Comparison of ENCODE assay signal across 15 cellular contexts in genomic region chr10:110812583-110812982, GRCh38. TPM values are rescaled to one million over a fixed set of nuclear protein-coding genes. Genes with fewer than 3 reads are reported as not detected.
DNase-seq lines count a peak whose midpoint lies in the region; ATAC-seq and TF ChIP-seq lines count a peak whose summit lies in the region.
"Had no signal": no experiment of that assay in that cellular context is flagged by ENCODE, and none has a peak within 500 bp of the region (broad histone marks: within the 10 kb centered on the region; RNA-seq: fewer than 3 reads in every experiment).

No MANE protein-coding gene starts in this region.

- H3K4me3 Mint-ChIP-seq in neural crest cell (no peak overlapping the region), chondrocyte (ENCODE audit: unreplicated experiment) (no peak overlapping the region)
- H3K4me3 Mint-ChIP-seq: CD4-positive, CD25-positive, alpha-beta regulatory T cell had no signal

- peaks cover 21% of the 10 kb centered on the region for H3K36me3 ChIP-seq in right atrium auricular region
- H3K36me3 ChIP-seq in ovary: no peaks in the 10 kb centered on the region
- H3K36me3 ChIP-seq: BLaER1 treated with 17β-estradiol and CSF1 and Interleukin-3, amounts not matched to agents 10 nM and 100 nM had no signal

- no peak for TF ChIP-seq POLR2A in ovary (IDR thresholded peaks at IDR 0.05)

- intact Hi-C loops in left cardiac atrium (cut with DNase I): loop anchor here in 1 of 2 donors (10.0 kb wide), 1 partner anchor 62 kb away; the partner anchor contains the start of gene PDCD4
- intact Hi-C loops in ovary (cut with DNase I): loop anchor here in 1 of 4 donors (10.0 kb wide), 1 partner anchor 92 kb away; no protein-coding TSS in a partner anchor

- H3K27me3 ChIP-seq in right atrium auricular region (no peaks in the 10 kb centered on the region), ovary (no peaks in the 10 kb centered on the region)
- H3K27me3 ChIP-seq: BLaER1 treated with 17β-estradiol and CSF1 and Interleukin-3, amounts not matched to agents 10 nM and 100 nM had no signal

- DNase-seq in right atrium auricular region (ENCODE audit: low spot score) (no peak), left cardiac atrium (no peak), choroid plexus epithelial cell (ENCODE audit: low read depth) (peak; percentile 49), neural crest cell (ENCODE audit: low read depth, low spot score) (no peak), chondrocyte (ENCODE audit: low spot score) (no peak), OCI-M1 (lab: John Stamatoyannopoulos, UW) (no peak), ovary (no peak)
- DNase-seq: ACHN; CD4-positive, CD25-positive, alpha-beta regulatory T cell; DMS 273 treated with DMSO at 0.1 percent for 48 hours; GM23248 had no signal

- TF ChIP-seq CTCF in right atrium auricular region (IDR thresholded peaks at IDR 0.05) (no peak), choroid plexus epithelial cell (conservative IDR thresholded peaks at IDR 0.05; ENCODE audit: low read depth, low read length) (no peak), neural crest cell (conservative IDR thresholded peaks at IDR 0.05) (no peak), chondrocyte (IDR thresholded peaks at IDR 0.05) (no peak), ovary (IDR thresholded peaks at IDR 0.05) (no peak)

- TF ChIP-seq EP300 in ovary (IDR thresholded peaks at IDR 0.05): no peak

- H3K4me1 Mint-ChIP-seq in neural crest cell (peaks cover 9% of the 10 kb centered on the region), chondrocyte (ENCODE audit: low read depth) (peaks cover 3% of the 10 kb centered on the region)

- no peak for ATAC-seq in left cardiac atrium
- ATAC-seq: GM12878, HCT116 had no signal

- peak overlapping the region; percentile 45 to 70 for H3K27ac ChIP-seq in right atrium auricular region
- H3K27ac ChIP-seq in ovary: no peak overlapping the region
- H3K27ac ChIP-seq: BLaER1 treated with 17β-estradiol and CSF1 and Interleukin-3, amounts not matched to agents 10 nM and 100 nM; GM23248; HL-60 had no signal

- H3K4me1 ChIP-seq in right atrium auricular region (peaks cover 0 to 44% of the 10 kb centered on the region in 2 donors), ovary (ENCODE audit: insufficient read depth) (no peaks in the 10 kb centered on the region)

- H3K27me3 Mint-ChIP-seq in neural crest cell (ENCODE audit: low read depth) (no peaks in the 10 kb centered on the region), chondrocyte (ENCODE audit: low read depth) (no peaks in the 10 kb centered on the region)

- no peaks in the 10 kb centered on the region for H3K36me3 Mint-ChIP-seq in neural crest cell (ENCODE audit: low read depth)
- H3K36me3 Mint-ChIP-seq in chondrocyte (ENCODE audit: low read depth): peaks cover 2% of the 10 kb centered on the region

- H3K9me3 ChIP-seq in right atrium auricular region (no peaks in the 10 kb centered on the region), ovary (no peaks in the 10 kb centered on the region)
- H3K9me3 ChIP-seq: BLaER1 treated with 17β-estradiol and CSF1 and Interleukin-3, amounts not matched to agents 10 nM and 100 nM had no signal

- H3K4me3 ChIP-seq in right atrium auricular region (no peak overlapping the region), choroid plexus epithelial cell (ENCODE audit: low read depth, low read length) (no peak overlapping the region), ovary (no peak overlapping the region)
- H3K4me3 ChIP-seq: BLaER1 treated with 17β-estradiol and CSF1 and Interleukin-3, amounts not matched to agents 10 nM and 100 nM; GM12878; GM23248 had no signal

- H3K27ac Mint-ChIP-seq in neural crest cell (ENCODE audit: unreplicated experiment) (peak overlapping the region; percentile 81), chondrocyte (ENCODE audit: unreplicated experiment) (no peak overlapping the region)
- H3K27ac Mint-ChIP-seq: CD4-positive, CD25-positive, alpha-beta regulatory T cell had no signal

- H3K9me3 Mint-ChIP-seq in neural crest cell (no peaks in the 10 kb centered on the region), chondrocyte (ENCODE audit: low read depth) (no peaks in the 10 kb centered on the region)

- 87 to 88% (median 87%) methylated on average over 12 of the region's 12 CpGs for WGBS in ovary, 3 donors

RNA-seq across cellular contexts. Expression of gene PDCD4, which starts 59.1 kb away (rescaled TPM):
- 10 to 100 TPM; 22.1 to 22.6 TPM for total RNA-seq in right atrium auricular region
- total RNA-seq in left cardiac atrium: 10 to 100 TPM; 46.7 to 71.2 TPM
- 37.8 and 41.9 TPM in 2 replicates for total RNA-seq in neural crest cell
- 73.7 to 100 TPM (median 80.3 TPM) in 3 replicates for total RNA-seq in chondrocyte
- 100 to 1,000 TPM; 103 to 399 (median 185) TPM for total RNA-seq in ovary
- 100 to 1,000 TPM; 136 to 209 TPM for polyA plus RNA-seq in ovary

Comparison
In these comparisons a context has a peak if more than half of its experiments do, and no peak if none do; other contexts are left out.
1. H3K27ac ChIP-seq: peak in right atrium auricular region (2 of 2); none in ovary (0 of 2).